In genomic region chr15:100349696-100350433, GRCh38 we compare ENCODE assay signal across 1 cellular context.
TF ChIP-seq lines count a peak whose summit lies in the region.

No MANE protein-coding gene starts in this region.

TF ChIP-seq in H1, 55 proteins besides CTCF, POLR2A, EP300 and RAD21:
- TF ChIP-seq USF2 (IDR thresholded peaks at IDR 0.05; ENCODE audit: low read length), result no peak
- no peak for TF ChIP-seq TCF12 (IDR thresholded peaks at IDR 0.05; ENCODE audit: low read depth, low read length)
- no peak for TF ChIP-seq SP4 (IDR thresholded peaks at IDR 0.05; ENCODE audit: low read length)
- peak; percentile 95 for TF ChIP-seq CTBP2 (IDR thresholded peaks at IDR 0.05; ENCODE audit: borderline replicate concordance, insufficient read depth, insufficient read length, low read length)
- TF ChIP-seq POLR2AphosphoS5 (IDR thresholded peaks at IDR 0.05; ENCODE audit: low read depth, low read length), result no peak
- TF ChIP-seq RNF2 (IDR thresholded peaks at IDR 0.05; ENCODE audit: borderline replicate concordance, low read depth, low read length, missing control alignments, poor library complexity, severe bottlenecking), result no peak
- 0 out of 2 replicates have a peak, but pooled peaks have one; percentile 41 for TF ChIP-seq BACH1 (IDR thresholded peaks at IDR 0.05; ENCODE audit: low read length)
- no peak for TF ChIP-seq NANOG (IDR thresholded peaks at IDR 0.05; ENCODE audit: insufficient read depth, low read depth, low read length, poor library complexity, severe bottlenecking)
- TF ChIP-seq GABPA (IDR thresholded peaks at IDR 0.05; ENCODE audit: borderline replicate concordance, insufficient read depth, low read length), result no peak
- TF ChIP-seq SIX5 (IDR thresholded peaks at IDR 0.05; ENCODE audit: low read depth, low read length), result no peak
- TF ChIP-seq ASH2L (IDR thresholded peaks at IDR 0.05; ENCODE audit: low read length), result peak; percentile 97
- TF ChIP-seq, protein P1, sequence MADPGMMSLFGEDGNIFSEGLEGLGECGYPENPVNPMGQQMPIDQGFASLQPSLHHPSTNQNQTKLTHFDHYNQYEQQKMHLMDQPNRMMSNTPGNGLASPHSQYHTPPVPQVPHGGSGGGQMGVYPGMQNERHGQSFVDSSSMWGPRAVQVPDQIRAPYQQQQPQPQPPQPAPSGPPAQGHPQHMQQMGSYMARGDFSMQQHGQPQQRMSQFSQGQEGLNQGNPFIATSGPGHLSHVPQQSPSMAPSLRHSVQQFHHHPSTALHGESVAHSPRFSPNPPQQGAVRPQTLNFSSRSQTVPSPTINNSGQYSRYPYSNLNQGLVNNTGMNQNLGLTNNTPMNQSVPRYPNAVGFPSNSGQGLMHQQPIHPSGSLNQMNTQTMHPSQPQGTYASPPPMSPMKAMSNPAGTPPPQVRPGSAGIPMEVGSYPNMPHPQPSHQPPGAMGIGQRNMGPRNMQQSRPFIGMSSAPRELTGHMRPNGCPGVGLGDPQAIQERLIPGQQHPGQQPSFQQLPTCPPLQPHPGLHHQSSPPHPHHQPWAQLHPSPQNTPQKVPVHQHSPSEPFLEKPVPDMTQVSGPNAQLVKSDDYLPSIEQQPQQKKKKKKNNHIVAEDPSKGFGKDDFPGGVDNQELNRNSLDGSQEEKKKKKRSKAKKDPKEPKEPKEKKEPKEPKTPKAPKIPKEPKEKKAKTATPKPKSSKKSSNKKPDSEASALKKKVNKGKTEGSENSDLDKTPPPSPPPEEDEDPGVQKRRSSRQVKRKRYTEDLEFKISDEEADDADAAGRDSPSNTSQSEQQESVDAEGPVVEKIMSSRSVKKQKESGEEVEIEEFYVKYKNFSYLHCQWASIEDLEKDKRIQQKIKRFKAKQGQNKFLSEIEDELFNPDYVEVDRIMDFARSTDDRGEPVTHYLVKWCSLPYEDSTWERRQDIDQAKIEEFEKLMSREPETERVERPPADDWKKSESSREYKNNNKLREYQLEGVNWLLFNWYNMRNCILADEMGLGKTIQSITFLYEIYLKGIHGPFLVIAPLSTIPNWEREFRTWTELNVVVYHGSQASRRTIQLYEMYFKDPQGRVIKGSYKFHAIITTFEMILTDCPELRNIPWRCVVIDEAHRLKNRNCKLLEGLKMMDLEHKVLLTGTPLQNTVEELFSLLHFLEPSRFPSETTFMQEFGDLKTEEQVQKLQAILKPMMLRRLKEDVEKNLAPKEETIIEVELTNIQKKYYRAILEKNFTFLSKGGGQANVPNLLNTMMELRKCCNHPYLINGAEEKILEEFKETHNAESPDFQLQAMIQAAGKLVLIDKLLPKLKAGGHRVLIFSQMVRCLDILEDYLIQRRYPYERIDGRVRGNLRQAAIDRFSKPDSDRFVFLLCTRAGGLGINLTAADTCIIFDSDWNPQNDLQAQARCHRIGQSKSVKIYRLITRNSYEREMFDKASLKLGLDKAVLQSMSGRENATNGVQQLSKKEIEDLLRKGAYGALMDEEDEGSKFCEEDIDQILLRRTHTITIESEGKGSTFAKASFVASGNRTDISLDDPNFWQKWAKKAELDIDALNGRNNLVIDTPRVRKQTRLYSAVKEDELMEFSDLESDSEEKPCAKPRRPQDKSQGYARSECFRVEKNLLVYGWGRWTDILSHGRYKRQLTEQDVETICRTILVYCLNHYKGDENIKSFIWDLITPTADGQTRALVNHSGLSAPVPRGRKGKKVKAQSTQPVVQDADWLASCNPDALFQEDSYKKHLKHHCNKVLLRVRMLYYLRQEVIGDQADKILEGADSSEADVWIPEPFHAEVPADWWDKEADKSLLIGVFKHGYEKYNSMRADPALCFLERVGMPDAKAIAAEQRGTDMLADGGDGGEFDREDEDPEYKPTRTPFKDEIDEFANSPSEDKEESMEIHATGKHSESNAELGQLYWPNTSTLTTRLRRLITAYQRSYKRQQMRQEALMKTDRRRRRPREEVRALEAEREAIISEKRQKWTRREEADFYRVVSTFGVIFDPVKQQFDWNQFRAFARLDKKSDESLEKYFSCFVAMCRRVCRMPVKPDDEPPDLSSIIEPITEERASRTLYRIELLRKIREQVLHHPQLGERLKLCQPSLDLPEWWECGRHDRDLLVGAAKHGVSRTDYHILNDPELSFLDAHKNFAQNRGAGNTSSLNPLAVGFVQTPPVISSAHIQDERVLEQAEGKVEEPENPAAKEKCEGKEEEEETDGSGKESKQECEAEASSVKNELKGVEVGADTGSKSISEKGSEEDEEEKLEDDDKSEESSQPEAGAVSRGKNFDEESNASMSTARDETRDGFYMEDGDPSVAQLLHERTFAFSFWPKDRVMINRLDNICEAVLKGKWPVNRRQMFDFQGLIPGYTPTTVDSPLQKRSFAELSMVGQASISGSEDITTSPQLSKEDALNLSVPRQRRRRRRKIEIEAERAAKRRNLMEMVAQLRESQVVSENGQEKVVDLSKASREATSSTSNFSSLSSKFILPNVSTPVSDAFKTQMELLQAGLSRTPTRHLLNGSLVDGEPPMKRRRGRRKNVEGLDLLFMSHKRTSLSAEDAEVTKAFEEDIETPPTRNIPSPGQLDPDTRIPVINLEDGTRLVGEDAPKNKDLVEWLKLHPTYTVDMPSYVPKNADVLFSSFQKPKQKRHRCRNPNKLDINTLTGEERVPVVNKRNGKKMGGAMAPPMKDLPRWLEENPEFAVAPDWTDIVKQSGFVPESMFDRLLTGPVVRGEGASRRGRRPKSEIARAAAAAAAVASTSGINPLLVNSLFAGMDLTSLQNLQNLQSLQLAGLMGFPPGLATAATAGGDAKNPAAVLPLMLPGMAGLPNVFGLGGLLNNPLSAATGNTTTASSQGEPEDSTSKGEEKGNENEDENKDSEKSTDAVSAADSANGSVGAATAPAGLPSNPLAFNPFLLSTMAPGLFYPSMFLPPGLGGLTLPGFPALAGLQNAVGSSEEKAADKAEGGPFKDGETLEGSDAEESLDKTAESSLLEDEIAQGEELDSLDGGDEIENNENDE (IDR thresholded peaks at IDR 0.05; ENCODE audit: insufficient replicate concordance, low read length), result no peak
- TF ChIP-seq SUZ12 (IDR thresholded peaks at IDR 0.05; ENCODE audit: low read length), result no peak
- no peak for TF ChIP-seq ZNF274 (IDR thresholded peaks at IDR 0.05; ENCODE audit: borderline replicate concordance, extremely low read depth, low read length)
- no peak for TF ChIP-seq HDAC2 (IDR thresholded peaks at IDR 0.05; ENCODE audit: borderline replicate concordance in 1 of 2, low read depth in 2 of 2, low read length in 2 of 2)
- peak; percentile 63 for TF ChIP-seq PHF8 (conservative IDR thresholded peaks at IDR 0.05; ENCODE audit: low read depth, low read length)
- no peak for TF ChIP-seq TAF7 (optimal IDR thresholded peaks at IDR 0.05; ENCODE audit: borderline replicate concordance, low read depth, low read length)
- TF ChIP-seq, protein P2, sequence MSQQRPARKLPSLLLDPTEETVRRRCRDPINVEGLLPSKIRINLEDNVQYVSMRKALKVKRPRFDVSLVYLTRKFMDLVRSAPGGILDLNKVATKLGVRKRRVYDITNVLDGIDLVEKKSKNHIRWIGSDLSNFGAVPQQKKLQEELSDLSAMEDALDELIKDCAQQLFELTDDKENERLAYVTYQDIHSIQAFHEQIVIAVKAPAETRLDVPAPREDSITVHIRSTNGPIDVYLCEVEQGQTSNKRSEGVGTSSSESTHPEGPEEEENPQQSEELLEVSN (IDR thresholded peaks at IDR 0.05), result peak; percentile 49; the same call in 1 of the 2 replicates
- no peak for TF ChIP-seq RFX5 (IDR thresholded peaks at IDR 0.05; ENCODE audit: borderline replicate concordance, low read depth, low read length)
- TF ChIP-seq HDAC6 (IDR thresholded peaks at IDR 0.05; ENCODE audit: low read depth, low read length), result no peak
- TF ChIP-seq SRF (IDR thresholded peaks at IDR 0.05; ENCODE audit: low read depth, low read length), result no peak
- peak; percentile 94 for TF ChIP-seq CREB1 (IDR thresholded peaks at IDR 0.05)
- 0 out of 2 replicates have a peak, but pooled peaks have one; percentile 29 for TF ChIP-seq CHD2 (IDR thresholded peaks at IDR 0.05; ENCODE audit: low read length)
- 0 out of 2 replicates have a peak, but pooled peaks have one; percentile 22 for TF ChIP-seq JUND (IDR thresholded peaks at IDR 0.05; ENCODE audit: low read length)
- TF ChIP-seq JUN (IDR thresholded peaks at IDR 0.05; ENCODE audit: low read depth, low read length), result no peak
- TF ChIP-seq SIN3A (conservative IDR thresholded peaks at IDR 0.05 in 1 of 2, IDR thresholded peaks at IDR 0.05 in 1 of 2; ENCODE audit: low read depth in 1 of 2, low read length in 2 of 2), result peak in 1 of 2 experiments; percentile 52; a peak in 1 of 4 replicates
- TF ChIP-seq POU5F1 (IDR thresholded peaks at IDR 0.05; ENCODE audit: low read depth, low read length), result no peak
- no peak for TF ChIP-seq SP2 (IDR thresholded peaks at IDR 0.05; ENCODE audit: low read length)
- no peak for TF ChIP-seq BCL11A (IDR thresholded peaks at IDR 0.05; ENCODE audit: low read depth in 2 of 2, low read length in 2 of 2)
- TF ChIP-seq MAX (IDR thresholded peaks at IDR 0.05), result peak; percentile 41; the same call in 1 of the 2 replicates
- TF ChIP-seq TAF1 (IDR thresholded peaks at IDR 0.05; ENCODE audit: low read depth, low read length), result 0 out of 2 replicates have a peak, but pooled peaks have one; percentile 20
- peak; percentile 69; the same call in 1 of the 2 replicates for TF ChIP-seq ATF2 (IDR thresholded peaks at IDR 0.05; ENCODE audit: low read length)
- no peak for TF ChIP-seq MAFK (IDR thresholded peaks at IDR 0.05; ENCODE audit: low read depth, low read length)
- TF ChIP-seq, protein P3, sequence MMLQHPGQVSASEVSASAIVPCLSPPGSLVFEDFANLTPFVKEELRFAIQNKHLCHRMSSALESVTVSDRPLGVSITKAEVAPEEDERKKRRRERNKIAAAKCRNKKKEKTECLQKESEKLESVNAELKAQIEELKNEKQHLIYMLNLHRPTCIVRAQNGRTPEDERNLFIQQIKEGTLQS (IDR thresholded peaks at IDR 0.05; ENCODE audit: insufficient read depth, low read depth, low read length), result 0 out of 2 replicates have a peak, but pooled peaks have one; percentile 12
- TF ChIP-seq KDM1A (IDR thresholded peaks at IDR 0.05; ENCODE audit: borderline replicate concordance, low read length), result no peak
- peak; percentile 60 for TF ChIP-seq TEAD4 (IDR thresholded peaks at IDR 0.05; ENCODE audit: low read depth, low read length)
- TF ChIP-seq RBBP5 (IDR thresholded peaks at IDR 0.05; ENCODE audit: borderline replicate concordance, low read depth, low read length), result peak; percentile 92
- no peak for TF ChIP-seq CHD1 (IDR thresholded peaks at IDR 0.05; ENCODE audit: low read depth, low read length)
- TF ChIP-seq SP1 (IDR thresholded peaks at IDR 0.05; ENCODE audit: low read depth, low read length), result no peak
- no peak for TF ChIP-seq RXRA (IDR thresholded peaks at IDR 0.05; ENCODE audit: insufficient read depth, low read depth, low read length)
- no peak for TF ChIP-seq SIRT6 (IDR thresholded peaks at IDR 0.05; ENCODE audit: low read length)
- peak; percentile 99 for TF ChIP-seq KDM4A (IDR thresholded peaks at IDR 0.05; ENCODE audit: low read depth, low read length, severe bottlenecking)
- TF ChIP-seq NRF1 (IDR thresholded peaks at IDR 0.05; ENCODE audit: low read depth, low read length), result no peak
- TF ChIP-seq SAP30 (IDR thresholded peaks at IDR 0.05; ENCODE audit: insufficient read depth, insufficient replicate concordance, low read length), result no peak
- no peak for TF ChIP-seq FOSL1 (IDR thresholded peaks at IDR 0.05; ENCODE audit: insufficient read depth, low read depth, low read length)
- no peak for TF ChIP-seq CEBPB (IDR thresholded peaks at IDR 0.05; ENCODE audit: low read depth, low read length)
- TF ChIP-seq GTF2F1 (IDR thresholded peaks at IDR 0.05; ENCODE audit: borderline replicate concordance, low read depth, low read length), result no peak
- no peak for TF ChIP-seq CBX8 (IDR thresholded peaks at IDR 0.05; ENCODE audit: borderline replicate concordance, low read depth, low read length)
- TF ChIP-seq BRCA1 (IDR thresholded peaks at IDR 0.05; ENCODE audit: low read depth, low read length), result no peak
- 0 out of 2 replicates have a peak, but pooled peaks have one; percentile 39 for TF ChIP-seq YY1 (IDR thresholded peaks at IDR 0.05; ENCODE audit: low read depth, low read length)
- TF ChIP-seq EGR1 (IDR thresholded peaks at IDR 0.05; ENCODE audit: borderline replicate concordance, low read depth, low read length), result peak; percentile 47; the same call in 1 of the 2 replicates
- TF ChIP-seq EZH2 (IDR thresholded peaks at IDR 0.05; ENCODE audit: low read depth, low read length, severe bottlenecking), result no peak
- TF ChIP-seq CBX5 (IDR thresholded peaks at IDR 0.05; ENCODE audit: low read depth, low read length), result no peak
- TF ChIP-seq KDM5A (IDR thresholded peaks at IDR 0.05; ENCODE audit: low read length), result no peak
- no peak; the same call in 1 of the 2 replicates for TF ChIP-seq TBP (IDR thresholded peaks at IDR 0.05; ENCODE audit: low read depth, low read length)
TF ChIP-seq in H1: peak in this region for 18.
